8 cellular contexts compared by ENCODE assay signal in genomic region chr19:8004723-8005513, GRCh38. TPM values are rescaled to one million over a fixed set of nuclear protein-coding genes. Genes with fewer than 3 reads are reported as not detected.
DNase-seq lines count a peak whose midpoint lies in the region; ATAC-seq and TF ChIP-seq lines count a peak whose summit lies in the region.

No MANE protein-coding gene starts in this region.

- H3K4me3 ChIP-seq in gastroesophageal sphincter (peak overlapping the region; percentile 85 to 96), rectal smooth muscle tissue (ENCODE audit: low read length) (peak overlapping the region; percentile 66)

- no peak for TF ChIP-seq POLR2A in gastroesophageal sphincter (IDR thresholded peaks at IDR 0.05)

- peaks cover 3 to 62% (median 35%) of the 10 kb centered on the region in 3 donors for H3K4me1 ChIP-seq in gastroesophageal sphincter
- H3K4me1 ChIP-seq in rectal smooth muscle tissue (ENCODE audit: control insufficient read depth, insufficient read depth, low read length), result peaks cover 14% of the 10 kb centered on the region

- no peak for TF ChIP-seq CTCF in gastroesophageal sphincter (IDR thresholded peaks at IDR 0.05)

- H3K27me3 ChIP-seq in gastroesophageal sphincter, result no peaks in the 10 kb centered on the region
- no peaks in the 10 kb centered on the region for H3K27me3 ChIP-seq in rectal smooth muscle tissue (ENCODE audit: control insufficient read depth, insufficient read depth, low read length)

- WGBS in gastroesophageal sphincter (ENCODE audit: low coverage in 1 of 2), 2 donors, result 0 to 4% methylated on average over 5 to 6 of the region's 74 CpGs

- H3K9me3 ChIP-seq in KOPT-K1 (ENCODE audit: insufficient read depth, low read length, poor library complexity, severe bottlenecking), result no peaks in the 10 kb centered on the region
- no peaks in the 10 kb centered on the region for H3K9me3 ChIP-seq in gastroesophageal sphincter

- H3K9ac ChIP-seq in rectal smooth muscle tissue (ENCODE audit: low read length), result peak overlapping the region; percentile 22

- H3K27ac ChIP-seq in KOPT-K1 (ENCODE audit: low read depth, low read length, poor library complexity, severe bottlenecking), result peak overlapping the region; percentile 70
- H3K27ac ChIP-seq in gastroesophageal sphincter, result peak overlapping the region; percentile 45 to 95 (median 91)
- H3K27ac ChIP-seq in rectal smooth muscle tissue (ENCODE audit: low read depth, low read length), result no peak overlapping the region

- peaks cover 28% of the 10 kb centered on the region; the same call in 1 of the 2 replicates for H3K36me3 ChIP-seq in KOPT-K1 (ENCODE audit: insufficient read depth, low read length)
- H3K36me3 ChIP-seq in gastroesophageal sphincter, result peaks cover 0 to 7% of the 10 kb centered on the region in 2 donors
- no peaks in the 10 kb centered on the region for H3K36me3 ChIP-seq in rectal smooth muscle tissue (ENCODE audit: control insufficient read depth, insufficient read depth, low read length)

- peak; percentile 35 for DNase-seq in EH (ENCODE audit: low read depth)
- peak; percentile 49 to 52 for DNase-seq in activated T-cell treated with anti-CD3 and anti-CD28 coated beads, Interleukin-2, amount 50 U/mL, for 48 hours
- no peak for DNase-seq in cerebellar cortex (ENCODE audit: low spot score)
- DNase-seq in kidney tubule cell (ENCODE audit: low spot score), result no peak

- no peak for TF ChIP-seq EP300 in gastroesophageal sphincter (IDR thresholded peaks at IDR 0.05)

- ATAC-seq in GM21529 (IDR thresholded peaks at IDR 0.05; ENCODE audit: unreplicated experiment), result peak; percentile 22
- peak; percentile 64 for ATAC-seq in gastroesophageal sphincter

RNA-seq across cellular contexts. Expression of gene ELAVL1, which starts 0.5 kb away (rescaled TPM):
- 10 to 100 TPM; 30.8 to 62.5 (median 34.6) TPM for total RNA-seq in gastroesophageal sphincter

RNA-seq across cellular contexts. Expression of gene CCL25, which starts 47.6 kb away (rescaled TPM):
- total RNA-seq in gastroesophageal sphincter, result not detected

Comparison
In these comparisons a context has a peak if more than half of its experiments do, and no peak if none do; other contexts are left out.
1. DNase-seq: peak in EH (single experiment) and activated T-cell treated with anti-CD3 and anti-CD28 coated beads, Interleukin-2, amount 50 U/mL, for 48 hours (2 of 2); none in cerebellar cortex (single experiment) and kidney tubule cell (single experiment).